Comparison of ENCODE assay signal across 22 cellular contexts in the genomic region with DNA sequence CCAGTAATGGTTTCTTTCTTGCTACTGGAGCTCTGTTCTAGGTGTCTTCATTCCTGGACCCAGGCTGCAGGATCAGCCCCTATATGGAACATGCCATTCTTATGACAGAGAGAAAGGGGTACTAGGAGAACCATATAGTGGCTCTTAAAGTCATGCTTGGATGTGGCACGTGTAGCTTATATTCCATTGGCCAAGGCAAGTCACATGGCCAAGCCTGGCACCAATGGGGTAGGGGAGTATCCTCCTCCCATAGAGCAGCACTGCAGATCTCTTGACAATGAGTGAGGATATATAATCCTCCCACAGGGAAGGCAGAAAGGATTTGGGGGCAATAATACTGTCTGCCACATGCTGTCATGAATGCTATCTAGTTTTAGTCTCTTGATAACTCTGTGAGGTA.
DNase-seq lines count a peak whose midpoint lies in the region.
"Had no signal": no experiment of that assay in that cellular context is flagged by ENCODE, and none has a peak within 500 bp of the region (broad histone marks: within the 10 kb centered on the region; RNA-seq: fewer than 3 reads in every experiment).

No MANE protein-coding gene starts in this region.

- H3K4me3 Mint-ChIP-seq in activated naive CD4-positive, alpha-beta T cell treated with anti-CD3 and anti-CD28 coated beads for 36 hours = no peak overlapping the region
- peak overlapping the region in 2 of 4 donors; percentile 43 to 82 for H3K4me3 Mint-ChIP-seq in IgD-negative memory B cell
- H3K4me3 Mint-ChIP-seq in activated CD4-positive, alpha-beta memory T cell treated with anti-CD3 and anti-CD28 coated beads for 36 hours = no peak overlapping the region
- H3K4me3 Mint-ChIP-seq: effector memory CD8-positive, alpha-beta T cell had no signal

- H3K79me1 ChIP-seq in trophoblast cell (ENCODE audit: low read length) = no peaks in the 10 kb centered on the region

- H3K27ac Mint-ChIP-seq in activated naive CD4-positive, alpha-beta T cell treated with anti-CD3 and anti-CD28 coated beads for 36 hours = peak overlapping the region; percentile 82
- peak overlapping the region; percentile 75 to 97 (median 95) for H3K27ac Mint-ChIP-seq in IgD-negative memory B cell
- H3K27ac Mint-ChIP-seq in activated CD4-positive, alpha-beta memory T cell treated with anti-CD3 and anti-CD28 coated beads for 36 hours = peak overlapping the region; percentile 73
- H3K27ac Mint-ChIP-seq: effector memory CD8-positive, alpha-beta T cell had no signal

- H2BK120ac ChIP-seq in trophoblast cell (ENCODE audit: insufficient read depth, low read length, poor library complexity) = no peak overlapping the region

- no peak overlapping the region for H2AFZ ChIP-seq in trophoblast cell (ENCODE audit: insufficient read depth, low read length, poor library complexity)

- no peaks in the 10 kb centered on the region for H3K9me3 Mint-ChIP-seq in activated naive CD4-positive, alpha-beta T cell treated with anti-CD3 and anti-CD28 coated beads for 36 hours
- H3K9me3 Mint-ChIP-seq in IgD-negative memory B cell = peaks cover 0 to 2% (median 0%) of the 10 kb centered on the region in 3 donors
- no peaks in the 10 kb centered on the region for H3K9me3 Mint-ChIP-seq in activated CD4-positive, alpha-beta memory T cell treated with anti-CD3 and anti-CD28 coated beads for 36 hours
- H3K9me3 Mint-ChIP-seq: effector memory CD8-positive, alpha-beta T cell had no signal

- no peak overlapping the region for H4K91ac ChIP-seq in trophoblast cell (ENCODE audit: low read depth, low read length)

- no peak overlapping the region for H3K4me3 ChIP-seq in trophoblast cell (ENCODE audit: low read depth, low read length)
- H3K4me3 ChIP-seq: BLaER1 treated with 17β-estradiol and CSF1 and Interleukin-3, amounts not matched to agents 10 nM and 100 nM; skin epidermis; thoracic aorta had no signal

- no CpG with 5 or more reads among the region's 1 CpG for whole genome bisulfite sequencing in trophoblast cell (ENCODE audit: extremely low coverage, insufficient coverage, insufficient read length)

- intact Hi-C loops in activated naive CD4-positive, alpha-beta T cell treated with anti-CD3 and anti-CD28 coated beads for 36 hours (cut with micrococcal nuclease) = loop anchor here (5.0 to 10.0 kb wide), 2 partner anchors 559 to 1944 kb away; no protein-coding TSS in a partner anchor
- intact Hi-C loops in activated CD4-positive, alpha-beta memory T cell treated with anti-CD3 and anti-CD28 coated beads for 36 hours (cut with micrococcal nuclease) = loop anchor here (5.0 to 10.0 kb wide), 2 partner anchors 856 to 1511 kb away; partner anchors contain the start of genes ECPAS and TMEM245

- CTCF ChIA-PET in activated naive CD4-positive, alpha-beta T cell treated with anti-CD3 and anti-CD28 coated beads for 36 hours (lab: Charles Lee) = interaction anchor here (0.5 to 1.1 kb wide), 5 partner anchors 9 to 179 kb away, joined by 3 to 4 read pairs (median 3); no protein-coding TSS in a partner anchor
- CTCF ChIA-PET in activated CD4-positive, alpha-beta memory T cell treated with anti-CD3 and anti-CD28 coated beads for 36 hours (lab: Charles Lee) = interaction anchor here (0.7 to 1.8 kb wide), 2 partner anchors 21 to 1920 kb away, joined by 3 to 5 read pairs; no protein-coding TSS in a partner anchor

- no peak overlapping the region for H3K4me2 ChIP-seq in trophoblast cell (ENCODE audit: low read length)

- H3K27me3 Mint-ChIP-seq in activated naive CD4-positive, alpha-beta T cell treated with anti-CD3 and anti-CD28 coated beads for 36 hours (ENCODE audit: low read depth) = no peaks in the 10 kb centered on the region
- no peaks in the 10 kb centered on the region for H3K27me3 Mint-ChIP-seq in IgD-negative memory B cell
- no peaks in the 10 kb centered on the region for H3K27me3 Mint-ChIP-seq in activated CD4-positive, alpha-beta memory T cell treated with anti-CD3 and anti-CD28 coated beads for 36 hours

- no peak overlapping the region for H3K18ac ChIP-seq in trophoblast cell (ENCODE audit: low read length)

- H3K27ac ChIP-seq in trophoblast cell (ENCODE audit: low read depth, low read length) = no peak overlapping the region
- H3K27ac ChIP-seq: brain microvascular endothelial cell, foreskin keratinocyte, HL-60, thoracic aorta had no signal

- H4K12ac ChIP-seq in trophoblast cell (ENCODE audit: low read depth, low read length) = no peak overlapping the region

- H3K4me1 Mint-ChIP-seq in activated naive CD4-positive, alpha-beta T cell treated with anti-CD3 and anti-CD28 coated beads for 36 hours (ENCODE audit: low read depth) = peaks cover 85% of the 10 kb centered on the region
- peaks cover 48 to 86% (median 76%) of the 10 kb centered on the region in 3 donors for H3K4me1 Mint-ChIP-seq in IgD-negative memory B cell
- H3K4me1 Mint-ChIP-seq in activated CD4-positive, alpha-beta memory T cell treated with anti-CD3 and anti-CD28 coated beads for 36 hours (ENCODE audit: low read depth) = peaks cover 79% of the 10 kb centered on the region

- no peaks in the 10 kb centered on the region for H3K9me3 ChIP-seq in trophoblast cell (ENCODE audit: insufficient read depth, low read depth, low read length)
- H3K9me3 ChIP-seq: BLaER1 treated with 17β-estradiol and CSF1 and Interleukin-3, amounts not matched to agents 10 nM and 100 nM; thoracic aorta had no signal

- H3K79me2 ChIP-seq in trophoblast cell (ENCODE audit: control insufficient read depth, insufficient read depth, low read length, poor library complexity) = no peaks in the 10 kb centered on the region

- H3K14ac ChIP-seq in trophoblast cell (ENCODE audit: low read length) = no peak overlapping the region

- no peaks in the 10 kb centered on the region for H3K27me3 ChIP-seq in trophoblast cell (ENCODE audit: insufficient read depth, low read length)
- H3K27me3 ChIP-seq: brain microvascular endothelial cell, foreskin keratinocyte had no signal

- H2BK5ac ChIP-seq in trophoblast cell (ENCODE audit: low read depth, low read length, poor library complexity) = no peak overlapping the region

- H4K8ac ChIP-seq in trophoblast cell (ENCODE audit: low read depth, low read length) = no peak overlapping the region

- H2AK5ac ChIP-seq in trophoblast cell (ENCODE audit: low read length) = no peak overlapping the region

- H3K4me1 ChIP-seq in trophoblast cell (ENCODE audit: control insufficient read depth in 1 of 2, insufficient read depth in 2 of 2, low read length in 2 of 2) = no peaks in the 10 kb centered on the region
- H3K4me1 ChIP-seq: foreskin keratinocyte had no signal

- H3K36me3 ChIP-seq in trophoblast cell (ENCODE audit: control insufficient read depth in 1 of 2, insufficient read depth in 2 of 2, low read length in 2 of 2) = no peaks in the 10 kb centered on the region
- H3K36me3 ChIP-seq: BLaER1 treated with 17β-estradiol and CSF1 and Interleukin-3, amounts not matched to agents 10 nM and 100 nM; brain microvascular endothelial cell; thoracic aorta had no signal

- no peak overlapping the region for H3K9ac ChIP-seq in trophoblast cell (ENCODE audit: low read length)
- H3K9ac ChIP-seq: BLaER1 treated with 17β-estradiol and CSF1 and Interleukin-3, amounts not matched to agents 10 nM and 100 nM had no signal

- no peak for DNase-seq in activated naive CD4-positive, alpha-beta T cell treated with anti-CD3 and anti-CD28 coated beads for 36 hours
- DNase-seq in activated naive CD4-positive, alpha-beta T cell treated with anti-CD3 and anti-CD28 coated beads, Interleukin-2, amount 50 U/mL, for 16 hours = no peak
- DNase-seq in activated CD4-positive, alpha-beta memory T cell treated with anti-CD3 and anti-CD28 coated beads for 36 hours = no peak
- peak; percentile 50 to 69 for DNase-seq in trophoblast cell
- no peak for DNase-seq in COLO829 (ENCODE audit: low spot score)
- DNase-seq in effector CD4-positive, alpha-beta T cell = no peak
- no peak for DNase-seq in activated CD8-positive, alpha-beta memory T cell treated with anti-CD3 and anti-CD28 coated beads, Interleukin-2, amount 50 U/mL, for 4 hours
- DNase-seq: brain microvascular endothelial cell; effector memory CD8-positive, alpha-beta T cell; foreskin keratinocyte; HCEC 1CT; left colon; mesendoderm; NCI-H1105; NCI-H1930; NCI-H345; NCI-H774 had no signal

- H2BK12ac ChIP-seq in trophoblast cell (ENCODE audit: low read length) = no peak overlapping the region

- H3K23ac ChIP-seq in trophoblast cell (ENCODE audit: low read length) = no peak overlapping the region

- no peak overlapping the region for H3K4ac ChIP-seq in trophoblast cell (ENCODE audit: low read depth, low read length)

- POLR2A ChIA-PET in activated CD4-positive, alpha-beta memory T cell treated with anti-CD3 and anti-CD28 coated beads for 36 hours (lab: Charles Lee) = interaction anchor here (0.7 to 1.2 kb wide), 2 partner anchors 22 to 54 kb away, joined by 3 to 5 read pairs; no protein-coding TSS in a partner anchor

- no peaks in the 10 kb centered on the region for H3K36me3 Mint-ChIP-seq in activated naive CD4-positive, alpha-beta T cell treated with anti-CD3 and anti-CD28 coated beads for 36 hours (ENCODE audit: low read depth)
- no peaks in the 10 kb centered on the region for H3K36me3 Mint-ChIP-seq in IgD-negative memory B cell
- no peaks in the 10 kb centered on the region for H3K36me3 Mint-ChIP-seq in activated CD4-positive, alpha-beta memory T cell treated with anti-CD3 and anti-CD28 coated beads for 36 hours

Comparison
In these comparisons a context has a peak if more than half of its experiments do, and no peak if none do; other contexts are left out.
1. DNase-seq: peak in trophoblast cell (2 of 2); none in activated naive CD4-positive, alpha-beta T cell treated with anti-CD3 and anti-CD28 coated beads for 36 hours (single experiment), activated naive CD4-positive, alpha-beta T cell treated with anti-CD3 and anti-CD28 coated beads, Interleukin-2, amount 50 U/mL, for 16 hours (single experiment), activated CD4-positive, alpha-beta memory T cell treated with anti-CD3 and anti-CD28 coated beads for 36 hours (single experiment), COLO829 (single experiment), effector CD4-positive, alpha-beta T cell (single experiment) and activated CD8-positive, alpha-beta memory T cell treated with anti-CD3 and anti-CD28 coated beads, Interleukin-2, amount 50 U/mL, for 4 hours (single experiment).
2. Peak in every context shown above with its lines, with median percentiles within 50 percentile points of each other: H3K27ac Mint-ChIP-seq.